Comparison of ENCODE assay signal across 8 cellular contexts in the genomic region with DNA sequence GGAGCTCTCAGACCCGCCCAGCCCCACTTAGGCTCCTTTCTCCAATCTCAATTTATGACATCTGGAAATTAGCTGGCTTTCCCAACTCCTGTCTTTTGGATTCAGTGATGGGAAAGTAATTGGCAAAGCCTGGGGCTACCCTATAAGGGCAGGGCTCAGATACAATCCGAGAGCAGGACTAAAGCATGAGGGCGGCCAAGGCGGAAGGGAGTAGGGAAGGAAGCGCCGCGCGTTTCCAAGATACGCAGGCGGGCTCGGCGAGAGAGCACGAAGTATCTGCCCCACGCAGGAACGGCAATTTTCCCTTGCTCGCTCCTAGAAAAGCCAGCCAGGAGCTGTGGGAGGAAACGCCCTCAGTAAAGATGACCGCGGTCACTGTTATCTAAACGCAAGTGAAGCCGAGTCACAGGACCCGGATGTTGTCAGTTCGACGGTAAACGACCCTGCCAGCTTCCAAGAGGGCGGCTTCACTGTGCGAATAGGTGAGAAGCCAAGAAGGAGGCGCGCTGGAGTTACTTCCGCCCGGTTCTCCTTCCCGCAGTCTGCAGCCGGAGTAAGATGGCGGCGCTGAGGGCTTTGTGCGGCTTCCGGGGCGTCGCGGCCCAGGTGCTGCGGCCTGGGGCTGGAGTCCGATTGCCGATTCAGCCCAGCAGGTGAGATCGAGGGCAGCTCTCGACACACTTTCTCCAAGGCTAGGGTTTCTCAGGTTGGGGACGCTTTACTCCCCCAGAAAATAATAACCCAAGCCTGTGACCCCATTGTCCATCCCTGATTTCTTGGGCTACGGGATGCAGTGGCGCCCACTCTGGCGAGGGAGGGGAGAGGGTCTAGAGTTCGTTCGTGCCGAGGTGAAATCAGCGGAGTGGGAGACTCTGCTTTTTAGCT. TPM values are rescaled to one million over a fixed set of nuclear protein-coding genes. Genes with fewer than 3 reads are reported as not detected.
DNase-seq lines count a peak whose midpoint lies in the region; ATAC-seq lines count a peak whose summit lies in the region.

A gene (plus strand): TSS at position 540 of the 885 bp plus-strand sequence. CDS start 19 bp downstream, at position 559.

- peak within 1 kb of the TSS; percentile 10 to 43 for H3K23ac ChIP-seq in mesenchymal stem cell (ENCODE audit: low read length in 2 of 2)

- H3K4me1 ChIP-seq in HUES48 (ENCODE audit: control insufficient read depth, insufficient read depth, low read length): peaks cover 46% of the 10 kb centered on the region
- peaks cover 36% of the 10 kb centered on the region for H3K4me1 ChIP-seq in NT2/D1 (ENCODE audit: insufficient read depth, insufficient read length)
- no peaks in the 10 kb centered on the region for H3K4me1 ChIP-seq in endocrine pancreas (ENCODE audit: control insufficient read depth, insufficient read depth, low read length)
- peaks cover 17% of the 10 kb centered on the region for H3K4me1 ChIP-seq in mesenchymal stem cell (ENCODE audit: control insufficient read depth, insufficient read depth, low read depth, low read length)

- H3K9me3 ChIP-seq in HUES48 (ENCODE audit: control insufficient read depth, insufficient read depth, low read length) (no peaks in the 10 kb centered on the region), NT2/D1 (ENCODE audit: insufficient read depth, low read length) (no peaks in the 10 kb centered on the region), endocrine pancreas (ENCODE audit: control insufficient read depth, low read length) (no peaks in the 10 kb centered on the region), mesenchymal stem cell (ENCODE audit: control insufficient read depth, low read length) (no peaks in the 10 kb centered on the region)

- H3K4me3 ChIP-seq in HUES48 (ENCODE audit: low read depth, low read length): peak within 1 kb of the TSS; percentile 75
- peak within 1 kb of the TSS; percentile 83 for H3K4me3 ChIP-seq in NT2/D1 (ENCODE audit: insufficient read length, low read depth)
- peak within 1 kb of the TSS; percentile 91 for H3K4me3 ChIP-seq in endocrine pancreas (ENCODE audit: control insufficient read depth, insufficient read depth, low read length)
- H3K4me3 ChIP-seq in mesenchymal stem cell (ENCODE audit: insufficient read depth in 1 of 2, low read depth in 1 of 2, low read length in 2 of 2): peak within 1 kb of the TSS; percentile 79 to 91

- ATAC-seq in GM21390 (IDR thresholded peaks at IDR 0.05; ENCODE audit: unreplicated experiment): peak; percentile 98
- peak; percentile 99 for ATAC-seq in activated CD8-positive, alpha-beta memory T cell treated with anti-CD3 and anti-CD28 coated beads, Interleukin-2, amount 10 ng/mL, durations not matched to agents 7 days and 5 days

- peak within 1 kb of the TSS; percentile 88 for H2BK15ac ChIP-seq in mesenchymal stem cell (ENCODE audit: low read depth, poor library complexity, severe bottlenecking)

- no peaks in the 10 kb centered on the region for H3K27me3 Mint-ChIP-seq in activated CD8-positive, alpha-beta memory T cell treated with anti-CD3 and anti-CD28 coated beads, Interleukin-2, amount 10 ng/mL, durations not matched to agents 7 days and 5 days

- peak within 1 kb of the TSS; percentile 95 for H3K27ac Mint-ChIP-seq in activated CD8-positive, alpha-beta memory T cell treated with anti-CD3 and anti-CD28 coated beads, Interleukin-2, amount 10 ng/mL, durations not matched to agents 7 days and 5 days

- H3K4me3 Mint-ChIP-seq in activated CD8-positive, alpha-beta memory T cell treated with anti-CD3 and anti-CD28 coated beads, Interleukin-2, amount 10 ng/mL, durations not matched to agents 7 days and 5 days: peak within 1 kb of the TSS; percentile 87

- peak within 1 kb of the TSS; percentile 93 to 99 for H3K18ac ChIP-seq in mesenchymal stem cell (ENCODE audit: low read depth in 1 of 2, low read length in 2 of 2)

- H4K91ac ChIP-seq in mesenchymal stem cell (ENCODE audit: low read length): peak within 1 kb of the TSS; percentile 94

- peak within 1 kb of the TSS in 1 of 2 experiments; percentile 87 for H3K14ac ChIP-seq in mesenchymal stem cell (ENCODE audit: low read length in 2 of 2)

- DNase-seq in D341Med (ENCODE audit: low spot score) (peak; percentile 94), NT2/D1 (ENCODE audit: low read depth, low spot score) (peak; percentile 100), mesenchymal stem cell (peak; percentile 99)
- peak; percentile 99 for DNase-seq in activated CD8-positive, alpha-beta memory T cell treated with anti-CD3 and anti-CD28 coated beads, Interleukin-2, amount 10 ng/mL, durations not matched to agents 7 days and 5 days
- peak; percentile 89 for DNase-seq in stimulated activated CD8-positive, alpha-beta memory T cell treated with anti-CD3 and anti-CD28 coated beads, Interleukin-12 subunit alpha, Interleukin-12 subunit beta, amount 100 ng/mL, for 4 hours (ENCODE audit: low read depth)

- peak within 1 kb of the TSS; percentile 99 for H4K8ac ChIP-seq in mesenchymal stem cell (ENCODE audit: low read length)

- H3K27ac ChIP-seq in HUES48 (ENCODE audit: low read depth, low read length) (peak within 1 kb of the TSS; percentile 94), mesenchymal stem cell (ENCODE audit: low read length, poor library complexity, severe bottlenecking) (peak within 1 kb of the TSS; percentile 78)

- peak within 1 kb of the TSS; percentile 94 to 99 for H3K4ac ChIP-seq in mesenchymal stem cell (ENCODE audit: low read depth in 1 of 2, low read length in 2 of 2)

- CTCF ChIA-PET in activated CD8-positive, alpha-beta memory T cell treated with anti-CD3 and anti-CD28 coated beads, Interleukin-2, amount 10 ng/mL, durations not matched to agents 7 days and 5 days (lab: Charles Lee): interaction anchor here (0.9 to 7.0 kb wide), 19 partner anchors 9 to 188 kb away, joined by 3 to 89 read pairs (median 4); a partner anchor contains a TSS

- peak within 1 kb of the TSS; percentile 75 to 85 for H2BK12ac ChIP-seq in mesenchymal stem cell (ENCODE audit: low read length in 2 of 2)

- peak within 1 kb of the TSS; percentile 90 for H3K9ac ChIP-seq in HUES48 (ENCODE audit: low read depth, low read length)
- H3K9ac ChIP-seq in NT2/D1 (ENCODE audit: insufficient read length, low read depth): peak within 1 kb of the TSS; percentile 96
- H3K9ac ChIP-seq in endocrine pancreas (ENCODE audit: control insufficient read depth, insufficient read depth, low read length): peak within 1 kb of the TSS; percentile 85
- peak within 1 kb of the TSS; percentile 95 for H3K9ac ChIP-seq in mesenchymal stem cell (ENCODE audit: low read length)

- H3K4me2 ChIP-seq in mesenchymal stem cell (ENCODE audit: low read length, poor library complexity, severe bottlenecking): peak within 1 kb of the TSS; percentile 57

- H2BK5ac ChIP-seq in mesenchymal stem cell (ENCODE audit: low read depth, low read length, poor library complexity, severe bottlenecking): no peak within 1 kb of the TSS

- no peaks in the 10 kb centered on the region for H3K9me3 Mint-ChIP-seq in activated CD8-positive, alpha-beta memory T cell treated with anti-CD3 and anti-CD28 coated beads, Interleukin-2, amount 10 ng/mL, durations not matched to agents 7 days and 5 days (ENCODE audit: low read depth)

- H3K36me3 ChIP-seq in HUES48 (ENCODE audit: control insufficient read depth, insufficient read depth, low read length) (peaks cover 36% of the 10 kb centered on the region), NT2/D1 (ENCODE audit: insufficient read depth, insufficient read length, low read length) (peaks cover 39% of the 10 kb centered on the region), endocrine pancreas (ENCODE audit: control insufficient read depth, insufficient read depth, low read length) (no peaks in the 10 kb centered on the region), mesenchymal stem cell (ENCODE audit: control insufficient read depth in 1 of 2, insufficient read depth in 2 of 2, low read depth in 1 of 2, low read length in 2 of 2) (peaks cover 10 to 27% of the 10 kb centered on the region in 2 experiments)

- peak within 1 kb of the TSS; percentile 97 for H2AFZ ChIP-seq in mesenchymal stem cell (ENCODE audit: low read depth, low read length)

- peak within 1 kb of the TSS; percentile 66 for H2AK5ac ChIP-seq in mesenchymal stem cell (ENCODE audit: low read length, severe bottlenecking)

- peak within 1 kb of the TSS; percentile 95 for H2BK120ac ChIP-seq in mesenchymal stem cell (ENCODE audit: low read depth, low read length)

- H3K27me3 ChIP-seq in HUES48 (ENCODE audit: control insufficient read depth, insufficient read depth, low read length): no peaks in the 10 kb centered on the region
- H3K27me3 ChIP-seq in NT2/D1 (ENCODE audit: insufficient read depth, insufficient read length): no peaks in the 10 kb centered on the region
- no peaks in the 10 kb centered on the region for H3K27me3 ChIP-seq in endocrine pancreas (ENCODE audit: control insufficient read depth, insufficient read depth, low read length)
- no peaks in the 10 kb centered on the region for H3K27me3 ChIP-seq in mesenchymal stem cell (ENCODE audit: control insufficient read depth in 1 of 2, insufficient read depth in 1 of 2, low read length in 2 of 2)

- H3K36me3 Mint-ChIP-seq in activated CD8-positive, alpha-beta memory T cell treated with anti-CD3 and anti-CD28 coated beads, Interleukin-2, amount 10 ng/mL, durations not matched to agents 7 days and 5 days: peaks cover 29% of the 10 kb centered on the region

- peaks cover 64% of the 10 kb centered on the region for H3K4me1 Mint-ChIP-seq in activated CD8-positive, alpha-beta memory T cell treated with anti-CD3 and anti-CD28 coated beads, Interleukin-2, amount 10 ng/mL, durations not matched to agents 7 days and 5 days

- 3% methylated on average over 49 of the region's 53 CpGs for WGBS in mesenchymal stem cell

- peaks cover 12% of the 10 kb centered on the region for H3K79me1 ChIP-seq in mesenchymal stem cell (replicated peaks; ENCODE audit: low read length, poor library complexity, severe bottlenecking)

RNA-seq across cellular contexts. Expression of the gene that starts here (rescaled TPM):
- total RNA-seq in activated CD8-positive, alpha-beta memory T cell treated with anti-CD3 and anti-CD28 coated beads, Interleukin-2, amount 10 ng/mL, durations not matched to agents 7 days and 5 days: 10 to 100 TPM; 69.4 to 83.9 TPM
- 47.0 TPM for polyA plus RNA-seq in mesenchymal stem cell (2013, experiment 1 of 2)
- 43.3 TPM for polyA plus RNA-seq in mesenchymal stem cell (2013, experiment 2 of 2)

Comparison
In these comparisons a context has a peak if more than half of its experiments do, and no peak if none do; other contexts are left out.
1. Peak in every context shown above with its lines: DNase-seq, ATAC-seq, H3K4me3 ChIP-seq and H3K27ac ChIP-seq.